Comparison of ENCODE assay signal across 2 cellular contexts in genomic region chr16:21236831-21237230, GRCh38.
TF ChIP-seq lines count a peak whose summit lies in the region.

No MANE protein-coding gene starts in this region.

TF ChIP-seq in HepG2, 621 proteins besides CTCF, POLR2A, EP300 and RAD21:
- TF ChIP-seq CBFB (CRISPR knock-in tag; IDR thresholded peaks at IDR 0.05): no peak
- peak; percentile 41 to 53; a peak in 3 of 4 replicates for TF ChIP-seq MAFK (conservative IDR thresholded peaks at IDR 0.05 in 1 of 2, IDR thresholded peaks at IDR 0.05 in 1 of 2; ENCODE audit: low read length in 2 of 2)

TF ChIP-seq in K562, 482 proteins besides CTCF, POLR2A, EP300 and RAD21:
- TF ChIP-seq TCFL5 (CRISPR knock-in tag; conservative IDR thresholded peaks at IDR 0.05): no peak
- TF ChIP-seq ZNF512 (tag; IDR thresholded peaks at IDR 0.05): no peak
- TF ChIP-seq, protein P1, sequence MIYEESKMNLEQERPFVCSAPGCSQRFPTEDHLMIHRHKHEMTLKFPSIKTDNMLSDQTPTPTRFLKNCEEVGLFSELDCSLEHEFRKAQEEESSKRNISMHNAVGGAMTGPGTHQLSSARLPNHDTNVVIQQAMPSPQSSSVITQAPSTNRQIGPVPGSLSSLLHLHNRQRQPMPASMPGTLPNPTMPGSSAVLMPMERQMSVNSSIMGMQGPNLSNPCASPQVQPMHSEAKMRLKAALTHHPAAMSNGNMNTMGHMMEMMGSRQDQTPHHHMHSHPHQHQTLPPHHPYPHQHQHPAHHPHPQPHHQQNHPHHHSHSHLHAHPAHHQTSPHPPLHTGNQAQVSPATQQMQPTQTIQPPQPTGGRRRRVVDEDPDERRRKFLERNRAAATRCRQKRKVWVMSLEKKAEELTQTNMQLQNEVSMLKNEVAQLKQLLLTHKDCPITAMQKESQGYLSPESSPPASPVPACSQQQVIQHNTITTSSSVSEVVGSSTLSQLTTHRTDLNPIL (CRISPR knock-in tag; IDR thresholded peaks at IDR 0.05): no peak
- TF ChIP-seq RBM17 (IDR thresholded peaks at IDR 0.05; ENCODE audit: borderline replicate concordance, low read depth, low read length): no peak
- TF ChIP-seq ZNF316 (IDR thresholded peaks at IDR 0.05): peak; percentile 51
- TF ChIP-seq E2F1 (CRISPR knock-in tag; IDR thresholded peaks at IDR 0.05): no peak
- TF ChIP-seq WHSC1 (IDR thresholded peaks at IDR 0.05; ENCODE audit: low read length): no peak
- no peak for TF ChIP-seq ZNF778 (CRISPR knock-in tag; IDR thresholded peaks at IDR 0.05)
- TF ChIP-seq PKNOX1 (IDR thresholded peaks at IDR 0.05): peak; percentile 35; the same call in 1 of the 2 replicates
- TF ChIP-seq, protein P2, sequence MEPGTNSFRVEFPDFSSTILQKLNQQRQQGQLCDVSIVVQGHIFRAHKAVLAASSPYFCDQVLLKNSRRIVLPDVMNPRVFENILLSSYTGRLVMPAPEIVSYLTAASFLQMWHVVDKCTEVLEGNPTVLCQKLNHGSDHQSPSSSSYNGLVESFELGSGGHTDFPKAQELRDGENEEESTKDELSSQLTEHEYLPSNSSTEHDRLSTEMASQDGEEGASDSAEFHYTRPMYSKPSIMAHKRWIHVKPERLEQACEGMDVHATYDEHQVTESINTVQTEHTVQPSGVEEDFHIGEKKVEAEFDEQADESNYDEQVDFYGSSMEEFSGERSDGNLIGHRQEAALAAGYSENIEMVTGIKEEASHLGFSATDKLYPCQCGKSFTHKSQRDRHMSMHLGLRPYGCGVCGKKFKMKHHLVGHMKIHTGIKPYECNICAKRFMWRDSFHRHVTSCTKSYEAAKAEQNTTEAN (CRISPR knock-in tag; IDR thresholded peaks at IDR 0.05): no peak
- TF ChIP-seq BCOR (IDR thresholded peaks at IDR 0.05): no peak
- TF ChIP-seq, protein P3, sequence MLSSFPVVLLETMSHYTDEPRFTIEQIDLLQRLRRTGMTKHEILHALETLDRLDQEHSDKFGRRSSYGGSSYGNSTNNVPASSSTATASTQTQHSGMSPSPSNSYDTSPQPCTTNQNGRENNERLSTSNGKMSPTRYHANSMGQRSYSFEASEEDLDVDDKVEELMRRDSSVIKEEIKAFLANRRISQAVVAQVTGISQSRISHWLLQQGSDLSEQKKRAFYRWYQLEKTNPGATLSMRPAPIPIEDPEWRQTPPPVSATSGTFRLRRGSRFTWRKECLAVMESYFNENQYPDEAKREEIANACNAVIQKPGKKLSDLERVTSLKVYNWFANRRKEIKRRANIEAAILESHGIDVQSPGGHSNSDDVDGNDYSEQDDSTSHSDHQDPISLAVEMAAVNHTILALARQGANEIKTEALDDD (IDR thresholded peaks at IDR 0.05): no peak
- TF ChIP-seq, protein P4, sequence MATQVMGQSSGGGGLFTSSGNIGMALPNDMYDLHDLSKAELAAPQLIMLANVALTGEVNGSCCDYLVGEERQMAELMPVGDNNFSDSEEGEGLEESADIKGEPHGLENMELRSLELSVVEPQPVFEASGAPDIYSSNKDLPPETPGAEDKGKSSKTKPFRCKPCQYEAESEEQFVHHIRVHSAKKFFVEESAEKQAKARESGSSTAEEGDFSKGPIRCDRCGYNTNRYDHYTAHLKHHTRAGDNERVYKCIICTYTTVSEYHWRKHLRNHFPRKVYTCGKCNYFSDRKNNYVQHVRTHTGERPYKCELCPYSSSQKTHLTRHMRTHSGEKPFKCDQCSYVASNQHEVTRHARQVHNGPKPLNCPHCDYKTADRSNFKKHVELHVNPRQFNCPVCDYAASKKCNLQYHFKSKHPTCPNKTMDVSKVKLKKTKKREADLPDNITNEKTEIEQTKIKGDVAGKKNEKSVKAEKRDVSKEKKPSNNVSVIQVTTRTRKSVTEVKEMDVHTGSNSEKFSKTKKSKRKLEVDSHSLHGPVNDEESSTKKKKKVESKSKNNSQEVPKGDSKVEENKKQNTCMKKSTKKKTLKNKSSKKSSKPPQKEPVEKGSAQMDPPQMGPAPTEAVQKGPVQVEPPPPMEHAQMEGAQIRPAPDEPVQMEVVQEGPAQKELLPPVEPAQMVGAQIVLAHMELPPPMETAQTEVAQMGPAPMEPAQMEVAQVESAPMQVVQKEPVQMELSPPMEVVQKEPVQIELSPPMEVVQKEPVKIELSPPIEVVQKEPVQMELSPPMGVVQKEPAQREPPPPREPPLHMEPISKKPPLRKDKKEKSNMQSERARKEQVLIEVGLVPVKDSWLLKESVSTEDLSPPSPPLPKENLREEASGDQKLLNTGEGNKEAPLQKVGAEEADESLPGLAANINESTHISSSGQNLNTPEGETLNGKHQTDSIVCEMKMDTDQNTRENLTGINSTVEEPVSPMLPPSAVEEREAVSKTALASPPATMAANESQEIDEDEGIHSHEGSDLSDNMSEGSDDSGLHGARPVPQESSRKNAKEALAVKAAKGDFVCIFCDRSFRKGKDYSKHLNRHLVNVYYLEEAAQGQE (CRISPR knock-in tag; IDR thresholded peaks at IDR 0.05; ENCODE audit: low read depth): no peak
- TF ChIP-seq EP400 (IDR thresholded peaks at IDR 0.05): no peak
- no peak for TF ChIP-seq CEBPG (CRISPR knock-in tag; IDR thresholded peaks at IDR 0.05)
- no peak for TF ChIP-seq CEBPG (tag; conservative IDR thresholded peaks at IDR 0.05 in 1 of 2, IDR thresholded peaks at IDR 0.05 in 1 of 2)
- TF ChIP-seq ETS2 (tag; IDR thresholded peaks at IDR 0.05; ENCODE audit: borderline replicate concordance, poor library complexity, severe bottlenecking): no peak
- no peak for TF ChIP-seq EZH2 (IDR thresholded peaks at IDR 0.05; ENCODE audit: borderline replicate concordance, low read depth, low read length)
- TF ChIP-seq HOMEZ (CRISPR knock-in tag; IDR thresholded peaks at IDR 0.05): no peak
- TF ChIP-seq PBX2 (CRISPR knock-in tag; IDR thresholded peaks at IDR 0.05; ENCODE audit: low read depth): no peak
- peak; percentile 39; the same call in 1 of the 2 replicates for TF ChIP-seq PBX2 (tag; conservative IDR thresholded peaks at IDR 0.05; ENCODE audit: low read depth)
- TF ChIP-seq FOXJ3 (CRISPR knock-in tag; IDR thresholded peaks at IDR 0.05): no peak
- TF ChIP-seq HOXB6 (CRISPR knock-in tag; IDR thresholded peaks at IDR 0.05; ENCODE audit: borderline replicate concordance): no peak
